8 cellular contexts compared by ENCODE assay signal in the genomic region with DNA sequence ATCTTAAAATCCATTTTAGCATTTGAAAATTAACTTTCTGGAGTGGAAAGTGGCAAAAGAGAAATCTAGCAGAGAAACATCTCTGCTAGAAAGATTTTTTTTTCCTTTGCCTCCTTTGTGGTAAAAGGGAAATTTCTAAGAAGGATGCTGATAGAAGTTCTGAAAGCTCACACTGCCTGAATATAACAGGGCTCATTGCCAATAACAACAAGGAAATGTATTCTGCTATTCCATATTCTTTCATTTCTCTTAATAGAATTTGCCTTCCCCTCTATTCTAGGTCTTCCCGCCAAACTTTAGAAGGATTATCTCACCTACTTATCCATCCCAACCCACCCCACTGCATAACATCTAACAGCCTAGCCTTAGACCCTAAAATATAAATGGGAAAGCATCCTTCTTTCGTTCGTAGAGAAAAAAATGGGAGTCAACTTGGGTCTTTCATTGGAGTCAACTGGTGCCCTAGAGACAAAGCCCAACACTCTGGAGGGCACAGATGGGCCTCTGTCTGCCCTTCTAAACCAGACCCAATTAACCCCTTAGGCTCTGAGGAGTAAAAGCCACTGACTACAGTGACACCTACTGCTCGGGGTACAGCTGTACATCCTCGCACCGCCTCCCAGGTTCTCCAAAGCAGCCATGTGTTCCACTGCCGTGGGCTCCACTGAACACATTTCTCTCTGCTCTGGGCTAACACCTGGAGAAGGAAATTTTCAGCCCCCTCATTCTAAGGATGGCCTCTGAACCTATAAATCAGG.
DNase-seq lines count a peak whose midpoint lies in the region; ATAC-seq, FAIRE-seq and TF ChIP-seq lines count a peak whose summit lies in the region.

No MANE protein-coding gene starts in this region.

- no peak for FAIRE-seq in A549 (lab: Jason Lieb, UNC)

- peak overlapping the region; percentile 82 for H3K4me2 ChIP-seq in A549

- H3K4me1 ChIP-seq in A549: peaks cover 91% of the 10 kb centered on the region

- no peak for TF ChIP-seq EP300 in A549 (IDR thresholded peaks at IDR 0.05)

- TF ChIP-seq POLR2A in A549 (IDR thresholded peaks at IDR 0.05; ENCODE audit: low read length): no peak

- H3K27ac ChIP-seq in A549: peak overlapping the region; percentile 88 to 91

- TF ChIP-seq CTCF in A549 (IDR thresholded peaks at IDR 0.05) (peak; percentile 54), GM12864 (IDR thresholded peaks at IDR 0.05; ENCODE audit: low read depth, low read length, missing control alignments) (peak; percentile 55), astrocyte of the spinal cord (IDR thresholded peaks at IDR 0.05; ENCODE audit: low read depth, low read length) (peak; percentile 48)

- no peaks in the 10 kb centered on the region for H3K9me3 ChIP-seq in A549

- peak; percentile 73 to 75 for TF ChIP-seq RAD21 in A549 (conservative IDR thresholded peaks at IDR 0.05 in 1 of 2, IDR thresholded peaks at IDR 0.05 in 1 of 2)

- POLR2A ChIA-PET in A549 (lab: Yijun Ruan, JAX): interaction anchor here (1.0 to 2.0 kb wide), 7 partner anchors 11 to 101 kb away, joined by 3 to 20 read pairs (median 10); no protein-coding TSS in a partner anchor

- 5% methylated on average over 7 of the region's 7 CpGs for WGBS in A549 (ENCODE audit: missing lambda C conversion rate)

- H3K4me3 ChIP-seq in A549 (peak overlapping the region; percentile 35), GM12864 (ENCODE audit: low read depth, low read length) (no peak overlapping the region), astrocyte of the spinal cord (ENCODE audit: low read depth, low read length) (peak overlapping the region; percentile 36)

- ATAC-seq in A549: peak; percentile 77 to 78
- no peak for ATAC-seq in GM21447 (IDR thresholded peaks at IDR 0.05; ENCODE audit: unreplicated experiment)
- no peak for ATAC-seq in GM18498 (IDR thresholded peaks at IDR 0.05; ENCODE audit: unreplicated experiment)
- ATAC-seq in HG03097 (IDR thresholded peaks at IDR 0.05; ENCODE audit: low FRiP score, unreplicated experiment): no peak

- in situ Hi-C loops in astrocyte of the spinal cord (cut with HindIII; ENCODE audit: low sequenced_read_pairs): no loop called here

- CTCF ChIA-PET in A549 (lab: Yijun Ruan, JAX): interaction anchor here (0.6 to 4.7 kb wide), 10 partner anchors 10 to 394 kb away, joined by 3 to 26 read pairs (median 4); no protein-coding TSS in a partner anchor

- DNase-seq in A549 (ENCODE audit: low read depth in 1 of 2, low spot score in 1 of 2) (peak; percentile 53 to 86), GM12864 (ENCODE audit: low read depth) (no peak), NCI-H345 (lab: John Stamatoyannopoulos, UW) (peak; percentile 44), astrocyte of the spinal cord (ENCODE audit: low read depth, low spot score) (peak; percentile 64), lung microvascular endothelial cell (ENCODE audit: low read depth in 2 of 2) (peak; percentile 51 to 61)

TF ChIP-seq in A549, 52 proteins besides CTCF, POLR2A, EP300 and RAD21:
- TF ChIP-seq, protein P1, sequence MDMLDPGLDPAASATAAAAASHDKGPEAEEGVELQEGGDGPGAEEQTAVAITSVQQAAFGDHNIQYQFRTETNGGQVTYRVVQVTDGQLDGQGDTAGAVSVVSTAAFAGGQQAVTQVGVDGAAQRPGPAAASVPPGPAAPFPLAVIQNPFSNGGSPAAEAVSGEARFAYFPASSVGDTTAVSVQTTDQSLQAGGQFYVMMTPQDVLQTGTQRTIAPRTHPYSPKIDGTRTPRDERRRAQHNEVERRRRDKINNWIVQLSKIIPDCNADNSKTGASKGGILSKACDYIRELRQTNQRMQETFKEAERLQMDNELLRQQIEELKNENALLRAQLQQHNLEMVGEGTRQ (IDR thresholded peaks at IDR 0.05): no peak
- TF ChIP-seq TFCP2L1 (CRISPR knock-in tag; IDR thresholded peaks at IDR 0.05) (0 out of 2 replicates have a peak, but pooled peaks have one; percentile 30), SMC3 (IDR thresholded peaks at IDR 0.05) (peak; percentile 65), CEBPB (IDR thresholded peaks at IDR 0.05) (no peak), NPAS2 (CRISPR knock-in tag; IDR thresholded peaks at IDR 0.05; ENCODE audit: borderline replicate concordance) (no peak), ESRRA (IDR thresholded peaks at IDR 0.05; ENCODE audit: borderline replicate concordance, low read length) (no peak), HOXB5 (CRISPR knock-in tag; IDR thresholded peaks at IDR 0.05) (0 out of 2 replicates have a peak, but pooled peaks have one; percentile 68), FOXS1 (CRISPR knock-in tag; IDR thresholded peaks at IDR 0.05) (peak; percentile 83), JUN (IDR thresholded peaks at IDR 0.05) (no peak), ZSCAN20 (CRISPR knock-in tag; IDR thresholded peaks at IDR 0.05) (0 out of 2 replicates have a peak, but pooled peaks have one; percentile 39), TP53 (CRISPR knock-in tag; IDR thresholded peaks at IDR 0.05) (peak; percentile 82), CBX2 (IDR thresholded peaks at IDR 0.05; ENCODE audit: borderline replicate concordance, low read depth) (no peak), HEYL (CRISPR knock-in tag; IDR thresholded peaks at IDR 0.05) (0 out of 2 replicates have a peak, but pooled peaks have one; percentile 50), HOXB13 (CRISPR knock-in tag; IDR thresholded peaks at IDR 0.05; ENCODE audit: low read depth) (0 out of 2 replicates have a peak, but pooled peaks have one; percentile 30), GATA3 (IDR thresholded peaks at IDR 0.05; ENCODE audit: borderline replicate concordance) (no peak)
- TF ChIP-seq, protein P2, sequence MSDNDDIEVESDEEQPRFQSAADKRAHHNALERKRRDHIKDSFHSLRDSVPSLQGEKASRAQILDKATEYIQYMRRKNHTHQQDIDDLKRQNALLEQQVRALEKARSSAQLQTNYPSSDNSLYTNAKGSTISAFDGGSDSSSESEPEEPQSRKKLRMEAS (IDR thresholded peaks at IDR 0.05): peak; percentile 52

Comparison
In these comparisons a context has a peak if more than half of its experiments do, and no peak if none do; other contexts are left out.
1. ATAC-seq: peak in A549 (2 of 2); none in GM21447 (single experiment), GM18498 (single experiment) and HG03097 (single experiment).
2. Peak in every context shown above with its lines, with median percentiles within 50 percentile points of each other: CTCF ChIP-seq.